28 cellular contexts compared by ENCODE assay signal in the genomic region with DNA sequence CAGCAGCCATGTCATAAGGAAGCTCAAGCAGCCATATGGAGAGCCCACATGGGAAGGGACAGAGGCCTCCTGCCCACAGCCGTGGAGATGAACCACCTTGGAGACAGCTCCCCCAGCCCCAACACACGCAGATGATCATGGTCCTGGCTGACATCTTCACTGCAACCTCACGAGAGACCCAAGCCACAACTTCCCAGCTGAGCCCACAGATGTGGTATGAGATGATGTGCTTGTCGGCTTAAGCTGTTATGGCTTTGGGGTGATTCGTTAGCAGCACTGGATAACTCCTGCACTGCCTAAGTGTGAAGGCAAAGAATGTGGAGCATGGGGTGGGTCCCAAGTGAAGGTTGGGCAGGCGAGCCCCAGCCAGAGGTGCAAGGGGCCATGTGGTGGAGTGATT.
"Had no signal": no experiment of that assay in that cellular context is flagged by ENCODE, and none has a peak within 500 bp of the region (broad histone marks: within the 10 kb centered on the region; RNA-seq: fewer than 3 reads in every experiment).

No MANE protein-coding gene starts in this region.

- H3K4me3 Mint-ChIP-seq: activated CD4-positive, alpha-beta memory T cell treated with anti-CD3 and anti-CD28 coated beads, Interleukin-2, amount 10 ng/mL, durations not matched to agents 7 days and 5 days; activated CD4-positive, alpha-beta T cell treated with anti-CD3 and anti-CD28 coated beads, Interleukin-2, amount 10 ng/mL, durations not matched to agents 7 days and 5 days; activated CD8-positive, alpha-beta memory T cell treated with anti-CD3 and anti-CD28 coated beads, Interleukin-2, amount 10 ng/mL, durations not matched to agents 7 days and 5 days; activated naive CD4-positive, alpha-beta T cell treated with anti-CD3 and anti-CD28 coated beads for 36 hours; activated naive CD8-positive, alpha-beta T cell treated with anti-CD3 and anti-CD28 coated beads, Interleukin-2, amount 50 U/mL, for 24 hours; activated T-helper 1 cell treated with anti-CD3 and anti-CD28 coated beads, Interleukin-12 subunit alpha, Interleukin-12 subunit beta, Interleukin-2, Interleukin-4 antibody, amounts not matched to agents 30 ng/mL and 10 ng/mL and 1 ng/mL, durations not matched to agents 14 hours and 24 hours and 36 hours; WTC11 had no signal

- H3K27ac ChIP-seq: adrenal gland, body of pancreas, cardiac muscle cell, colonic mucosa, heart left ventricle had no signal

- ATAC-seq: activated CD8-positive, alpha-beta memory T cell treated with anti-CD3 and anti-CD28 coated beads, Interleukin-2, amount 10 ng/mL, durations not matched to agents 7 days and 5 days; activated naive CD4-positive, alpha-beta T cell treated with anti-CD3 and anti-CD28 coated beads, Interleukin-2, amount 50 U/mL, for 72 hours; activated naive CD8-positive, alpha-beta T cell treated with anti-CD3 and anti-CD28 coated beads, Interleukin-2, amount 50 U/mL, for 24 hours; body of pancreas; esophagus mucosa; heart left ventricle; WTC11 had no signal

- H3K27ac Mint-ChIP-seq: activated CD4-positive, alpha-beta memory T cell treated with anti-CD3 and anti-CD28 coated beads, Interleukin-2, amount 10 ng/mL, durations not matched to agents 7 days and 5 days; activated CD4-positive, alpha-beta T cell treated with anti-CD3 and anti-CD28 coated beads, Interleukin-2, amount 10 ng/mL, durations not matched to agents 7 days and 5 days; activated CD8-positive, alpha-beta memory T cell treated with anti-CD3 and anti-CD28 coated beads, Interleukin-2, amount 10 ng/mL, durations not matched to agents 7 days and 5 days; activated naive CD4-positive, alpha-beta T cell treated with anti-CD3 and anti-CD28 coated beads for 36 hours; activated naive CD8-positive, alpha-beta T cell treated with anti-CD3 and anti-CD28 coated beads, Interleukin-2, amount 50 U/mL, for 24 hours; activated T-helper 1 cell treated with anti-CD3 and anti-CD28 coated beads, Interleukin-12 subunit alpha, Interleukin-12 subunit beta, Interleukin-2, Interleukin-4 antibody, amounts not matched to agents 30 ng/mL and 10 ng/mL and 1 ng/mL, durations not matched to agents 14 hours and 24 hours and 36 hours; activated T-helper 2 cell treated with anti-CD3 and anti-CD28 coated beads, Interferon-gamma antibody, Interleukin-2, Interleukin-4, amounts not matched to agents 10 μg/mL and 5 μg/mL and 100 μg/mL, durations not matched to agents 14 hours and 24 hours and 36 hours; WTC11 had no signal

- H3K4me3 ChIP-seq: adrenal gland, body of pancreas, cardiac muscle cell, colonic mucosa, heart left ventricle had no signal

- H3K36me3 ChIP-seq: adrenal gland, cardiac muscle cell, colonic mucosa, heart left ventricle had no signal

- DNase-seq: activated CD4-positive, alpha-beta memory T cell treated with anti-CD3 and anti-CD28 coated beads, Interleukin-2, amount 10 ng/mL, durations not matched to agents 7 days and 5 days; activated CD4-positive, alpha-beta T cell treated with anti-CD3 and anti-CD28 coated beads for 1 hour; activated CD4-positive, alpha-beta T cell treated with anti-CD3 and anti-CD28 coated beads for 4 hours; activated CD4-positive, alpha-beta T cell treated with anti-CD3 and anti-CD28 coated beads, Interleukin-2, amount 10 ng/mL, durations not matched to agents 7 days and 5 days; activated CD4-positive, alpha-beta T cell treated with anti-CD3 and anti-CD28 coated beads, Interleukin-2, amount 50 U/mL, for 4 hours; activated CD8-positive, alpha-beta memory T cell treated with anti-CD3 and anti-CD28 coated beads, Interleukin-2, amount 10 ng/mL, durations not matched to agents 7 days and 5 days; activated CD8-positive, alpha-beta memory T cell treated with anti-CD3 and anti-CD28 coated beads, Interleukin-2, amount 50 U/mL, for 4 hours; activated effector memory CD4-positive, alpha-beta T cell treated with anti-CD3 and anti-CD28 coated beads, Interleukin-2, amount 50 U/mL, for 16 hours; activated naive CD4-positive, alpha-beta T cell treated with anti-CD3 and anti-CD28 coated beads for 36 hours; activated naive CD8-positive, alpha-beta T cell treated with anti-CD3 and anti-CD28 coated beads, Interleukin-2, amount 50 U/mL, for 24 hours; activated T-cell treated with anti-CD3 and anti-CD28 coated beads, Interleukin-2, amount 50 U/mL, for 1 hour; activated T-cell treated with anti-CD3 and anti-CD28 coated beads, Interleukin-2, amount 50 U/mL, for 48 hours; adrenal gland; amygdala; body of pancreas; central memory CD4-positive, alpha-beta T cell; cerebellar nuclear complex; colonic mucosa; effector CD8-positive, alpha-beta T cell; foreskin fibroblast; heart left ventricle; T-helper 2 cell had no signal

- H3K4me1 ChIP-seq: adrenal gland, heart left ventricle had no signal

- H3K27me3 Mint-ChIP-seq: activated CD4-positive, alpha-beta memory T cell treated with anti-CD3 and anti-CD28 coated beads, Interleukin-2, amount 10 ng/mL, durations not matched to agents 7 days and 5 days; activated CD4-positive, alpha-beta T cell treated with anti-CD3 and anti-CD28 coated beads, Interleukin-2, amount 10 ng/mL, durations not matched to agents 7 days and 5 days; activated naive CD8-positive, alpha-beta T cell treated with anti-CD3 and anti-CD28 coated beads, Interleukin-2, amount 50 U/mL, for 24 hours had no signal

- H3K9me3 ChIP-seq: adrenal gland, body of pancreas, colonic mucosa had no signal

- H3K27me3 ChIP-seq: adrenal gland, body of pancreas, cardiac muscle cell, colonic mucosa, heart left ventricle had no signal

- H3K4me1 Mint-ChIP-seq: activated CD4-positive, alpha-beta memory T cell treated with anti-CD3 and anti-CD28 coated beads, Interleukin-2, amount 10 ng/mL, durations not matched to agents 7 days and 5 days; activated CD4-positive, alpha-beta T cell treated with anti-CD3 and anti-CD28 coated beads, Interleukin-2, amount 10 ng/mL, durations not matched to agents 7 days and 5 days had no signal
